Comparison of ENCODE assay signal across 8 cellular contexts in genomic region chr6:42049116-42049809, GRCh38. TPM values are rescaled to one million over a fixed set of nuclear protein-coding genes. Genes with fewer than 3 reads are reported as not detected.
DNase-seq lines count a peak whose midpoint lies in the region; ATAC-seq, FAIRE-seq and TF ChIP-seq lines count a peak whose summit lies in the region.

No MANE protein-coding gene starts in this region.

- TF ChIP-seq CTCF in heart right ventricle (IDR thresholded peaks at IDR 0.05) (no peak), GM12878 (IDR thresholded peaks at IDR 0.05 in 2 of 3, conservative IDR thresholded peaks at IDR 0.05 in 1 of 3; ENCODE audit: control insufficient read depth in 2 of 3, extremely low read depth in 1 of 3, insufficient read depth in 1 of 3, low read depth in 3 of 3, low read length in 3 of 3) (no peak), lung (IDR thresholded peaks at IDR 0.05; ENCODE audit: control extremely low read depth, extremely low read depth) (no peak), upper lobe of left lung (IDR thresholded peaks at IDR 0.05) (no peak)

- POLR2A ChIA-PET in GM12878 (lab: Charles Lee), result interaction anchor here (0.8 to 2.1 kb wide), 7 partner anchors 8 to 315 kb away, joined by 3 to 10 read pairs (median 4); partner anchors contain the start of genes BYSL and MED20

- ATAC-seq in heart right ventricle, result no peak
- ATAC-seq in GM12878, result no peak
- ATAC-seq in lung (ENCODE audit: insufficient read depth, low FRiP score), result no peak
- no peak for ATAC-seq in upper lobe of left lung (ENCODE audit: low FRiP score in 2 of 2)
- no peak for ATAC-seq in GM19324 (IDR thresholded peaks at IDR 0.05; ENCODE audit: low FRiP score, unreplicated experiment)
- no peak for ATAC-seq in HG02798 (IDR thresholded peaks at IDR 0.05; ENCODE audit: poor library complexity, unreplicated experiment)

- no peak for TF ChIP-seq RAD21 in GM12878 (IDR thresholded peaks at IDR 0.05; ENCODE audit: insufficient read depth, low read depth, low read length)

- H3K4me2 ChIP-seq in GM12878 (ENCODE audit: control insufficient read depth, insufficient read depth), result peak overlapping the region; percentile 99

- H3K27ac ChIP-seq in heart right ventricle, result peak overlapping the region; percentile 81 to 98 (median 92)
- 0 out of 2 replicates have a peak overlapping the region, but pooled peaks have one; percentile 18 for H3K27ac ChIP-seq in GM12878 (ENCODE audit: control insufficient read depth, insufficient read depth)
- H3K27ac ChIP-seq in lung (ENCODE audit: low read depth in 1 of 2, low read length in 1 of 2), result peak overlapping the region; percentile 71 to 91
- H3K27ac ChIP-seq in upper lobe of left lung, result peak overlapping the region; percentile 86 to 98 (median 90)

- H3K4me3 ChIP-seq in heart right ventricle, result peak overlapping the region; percentile 51 to 88 (median 76)
- peak overlapping the region; percentile 90 for H3K4me3 ChIP-seq in GM12878
- peak overlapping the region; percentile 80 for H3K4me3 ChIP-seq in lung
- H3K4me3 ChIP-seq in upper lobe of left lung, result peak overlapping the region; percentile 36 to 92 (median 88)

- H3K9ac ChIP-seq in GM12878 (ENCODE audit: control insufficient read depth, insufficient read depth, low read length), result peak overlapping the region; percentile 55; the same call in 1 of the 2 replicates

- BruUV-seq in GM12878 (replicated peaks; lab: Mats Ljungman, UMichigan), result no TSS peak

- H3K4me1 ChIP-seq in heart right ventricle (peaks cover 21 to 86% (median 73%) of the 10 kb centered on the region in 9 donors), GM12878 (ENCODE audit: control insufficient read depth, insufficient read depth, low read length) (peaks cover 37% of the 10 kb centered on the region), lung (ENCODE audit: control insufficient read depth in 2 of 2, insufficient read depth in 2 of 2, low read length in 2 of 2) (peaks cover 3 to 10% of the 10 kb centered on the region in 2 donors), upper lobe of left lung (peaks cover 54 to 78% (median 60%) of the 10 kb centered on the region in 4 donors)

- TF ChIP-seq POLR2A in GM12878 (IDR thresholded peaks at IDR 0.05; ENCODE audit: low read depth, low read length), result no peak
- TF ChIP-seq POLR2A in upper lobe of left lung (IDR thresholded peaks at IDR 0.05), result no peak

- WGBS in heart right ventricle, 2 donors, result 46 to 56% methylated on average over 36 of the region's 36 CpGs
- 49% methylated on average over 36 of the region's 36 CpGs for WGBS in GM12878 (ENCODE audit: insufficient coverage, insufficient replicate concordance, low lambda C conversion rate, missing lambda C conversion rate)
- WGBS in lung, 2 donors, result 56 to 57% methylated on average over 36 of the region's 36 CpGs
- WGBS in upper lobe of left lung, 2 donors, result 39 to 56% methylated on average over 19 to 36 of the region's 36 CpGs

- no peak overlapping the region; the same call in none of the 2 replicates for H2AFZ ChIP-seq in GM12878 (ENCODE audit: control insufficient read depth, low read depth, low read length)

- no peak for TF ChIP-seq EP300 in GM12878 (IDR thresholded peaks at IDR 0.05; ENCODE audit: borderline replicate concordance in 1 of 2, control insufficient read depth in 1 of 2, low read depth in 2 of 2, low read length in 2 of 2)
- TF ChIP-seq EP300 in upper lobe of left lung (IDR thresholded peaks at IDR 0.05), result no peak

- H3K27me3 ChIP-seq in heart right ventricle, result no peaks in the 10 kb centered on the region
- no peaks in the 10 kb centered on the region for H3K27me3 ChIP-seq in GM12878 (replicated peaks in 1 of 2; ENCODE audit: control insufficient read depth in 2 of 2, insufficient read depth in 2 of 2, low read length in 1 of 2)
- H3K27me3 ChIP-seq in lung (ENCODE audit: control insufficient read depth, insufficient read depth), result no peaks in the 10 kb centered on the region
- H3K27me3 ChIP-seq in upper lobe of left lung, result no peaks in the 10 kb centered on the region

- RAD21 ChIA-PET in GM12878 (lab: Charles Lee; ENCODE audit: unreplicated experiment), result interaction anchor here (0.6 to 1.6 kb wide), 8 partner anchors 10 to 314 kb away, joined by 3 to 7 read pairs (median 3); partner anchors contain the start of genes BYSL, MED20 and TOMM6

- H3K79me2 ChIP-seq in GM12878 (ENCODE audit: control insufficient read depth, insufficient read depth, low read length), result peaks cover 10% of the 10 kb centered on the region

- DNase-seq in heart right ventricle, result peak in 1 of 2 donors; percentile 24
- no peak for DNase-seq in cardiac septum (ENCODE audit: low spot score)
- DNase-seq in GM12878 (ENCODE audit: low read depth, low spot score), result no peak
- DNase-seq in lung (ENCODE audit: low spot score), result peak; percentile 31
- DNase-seq in upper lobe of left lung, result peak; percentile 37 to 76
- DNase-seq in NCI-H82 (lab: John Stamatoyannopoulos, UW), result no peak

- CTCF ChIA-PET in GM12878 (lab: Yijun Ruan, JAX), result interaction anchor here (1.3 to 11.2 kb wide), 6 partner anchors 55 to 263 kb away, joined by 3 to 193 read pairs (median 28); partner anchors contain the start of genes BYSL, CCND3, MED20 and TOMM6

- H3K36me3 ChIP-seq in heart right ventricle (peaks cover 0 to 28% (median 13%) of the 10 kb centered on the region in 9 donors), GM12878 (ENCODE audit: control insufficient read depth in 2 of 2, insufficient read depth in 2 of 2, low read length in 1 of 2) (peaks cover 0 to 4% of the 10 kb centered on the region in 2 experiments; a peak in 1 of 4 replicates), lung (ENCODE audit: control insufficient read depth in 2 of 2, insufficient read depth in 2 of 2, low read length in 2 of 2) (peaks cover 0 to 4% of the 10 kb centered on the region in 2 donors), upper lobe of left lung (peaks cover 0 to 21% (median 10%) of the 10 kb centered on the region in 4 donors)

- intact Hi-C loops in heart right ventricle (cut with DNase I), result loop anchor here in 3 of 10 donors (5.0 kb wide), 3 partner anchors 127 to 267 kb away; partner anchors contain the start of genes PRICKLE4 (in 2 of the 3), BYSL (in 1 of the 3) and MED20 (in 1 of the 3)
- intact Hi-C loops in cardiac septum (cut with DNase I), result loop anchor here (10.0 kb wide), 2 partner anchors 344 to 444 kb away; no protein-coding TSS in a partner anchor
- intact Hi-C loops in GM12878 (cut with micrococcal nuclease; ENCODE audit: unreplicated experiment), result loop anchor here (10.0 kb wide), 2 partner anchors 344 to 444 kb away; no protein-coding TSS in a partner anchor

- SMC1A ChIA-PET in GM12878 (lab: Charles Lee; ENCODE audit: uncharacterized antibody, unreplicated experiment), result interaction anchor here (0.7 to 12.3 kb wide), 5 partner anchors 10 to 316 kb away, joined by 3 to 138 read pairs (median 4); partner anchors contain the start of genes CCND3 and TOMM6

- no peaks in the 10 kb centered on the region for H4K20me1 ChIP-seq in GM12878 (ENCODE audit: control insufficient read depth, insufficient read depth)

- no peak for FAIRE-seq in GM12878 (lab: Jason Lieb, UNC)

- H3K9me3 ChIP-seq in heart right ventricle (no peaks in the 10 kb centered on the region), GM12878 (replicated peaks; ENCODE audit: control insufficient read depth, insufficient read depth, low read length) (no peaks in the 10 kb centered on the region), lung (ENCODE audit: control insufficient read depth in 2 of 2, insufficient read depth in 1 of 2, low read length in 1 of 2) (no peaks in the 10 kb centered on the region), upper lobe of left lung (no peaks in the 10 kb centered on the region)

- in situ Hi-C loops in GM12878 (cut with MboI), result loop anchor here (10.0 kb wide), 2 partner anchors 114 to 444 kb away; no protein-coding TSS in a partner anchor

TF ChIP-seq in GM12878, 131 proteins besides CTCF, POLR2A, EP300 and RAD21 (continues in another document):
- no peak for TF ChIP-seq MTA2 (IDR thresholded peaks at IDR 0.05; ENCODE audit: low read depth)

RNA-seq across cellular contexts. Expression of gene TAF8, which starts 1.1 kb away (rescaled TPM):
- total RNA-seq in heart right ventricle (10 to 100 TPM; 21.0 to 38.1 (median 31.6) TPM), cardiac septum (22.3 TPM), GM12878 (2014; rRNA removed) (14.6 and 22.8 TPM in 2 replicates), GM12878 (2014; rRNA removed; fragmentation: Illumina TruSeq; extraction: Trizol) (17.1 and 18.6 TPM in 2 replicates), GM12878 (2021) (24.2 and 26.2 TPM in 2 replicates), lung (10 to 100 TPM; 19.8 to 26.7 TPM), upper lobe of left lung (10 to 100 TPM; 23.0 to 67.1 (median 34.4) TPM)
- polyA plus RNA-seq in heart right ventricle (10 to 100 TPM; 15.2 to 20.1 TPM), GM12878 (2011; rRNA removed) (23.2 and 30.9 TPM in 2 replicates), GM12878 (2014; fragmentation: Illumina TruSeq; extraction: Trizol) (11.7 and 21.2 TPM in 2 replicates), GM12878 (2014; fragmentation: Nextera tagmentation; extraction: Ambion mirVana) (10 to 100 TPM; 17.5 to 25.5 TPM), GM12878 (2014; rRNA removed) (24.8 and 26.5 TPM in 2 replicates), GM12878 (2016; fragmentation: Nextera tagmentation; extraction: Ambion mirVana) (10 to 100 TPM; 11.7 to 15.3 TPM), lung (10 to 100 TPM; 14.0 to 14.2 TPM)
- total RNA-seq in GM12878 (2013; cell fraction: nucleolus; rRNA removed), result 64.3 and 67.3 TPM in 2 replicates
- 7.1 TPM for polyA plus RNA-seq in GM12878 (2011; ENCODE audit: low read depth)
- 32.8 and 45.3 TPM in 2 replicates for polyA plus RNA-seq in GM12878 (2011; cell fraction: cytosol; rRNA removed)
- polyA plus RNA-seq in GM12878 (2011; cell fraction: nucleus; rRNA removed), result 20.3 and 30.6 TPM in 2 replicates
- polyA plus RNA-seq in GM12878 (2012), result 10.2 and 12.2 TPM in 2 replicates
- polyA minus RNA-seq in GM12878 (2011; rRNA and poly(A)+ RNA removed), result 58.2 and 62.9 TPM in 2 replicates
- polyA minus RNA-seq in GM12878 (2011; cell fraction: cytosol; rRNA and poly(A)+ RNA removed), result 12.7 and 14.0 TPM in 2 replicates
- polyA minus RNA-seq in GM12878 (2011; cell fraction: nucleus; rRNA and poly(A)+ RNA removed), result 15.8 and 40.9 TPM in 2 replicates

Comparison
In these comparisons a context has a peak if more than half of its experiments do, and no peak if none do; other contexts are left out.
1. DNase-seq: peak in lung (single experiment) and upper lobe of left lung (2 of 2); none in cardiac septum (single experiment), GM12878 (single experiment) and NCI-H82 (single experiment).
2. H3K27ac ChIP-seq: peak in every context shown above with its lines; median percentile 92 in heart right ventricle; 90 in upper lobe of left lung; 81 in lung; 18 in GM12878.
3. Peak in every context shown above with its lines, with median percentiles within 50 percentile points of each other: H3K4me3 ChIP-seq.